ENCODE assay signal across 20 cellular contexts in the genomic region with DNA sequence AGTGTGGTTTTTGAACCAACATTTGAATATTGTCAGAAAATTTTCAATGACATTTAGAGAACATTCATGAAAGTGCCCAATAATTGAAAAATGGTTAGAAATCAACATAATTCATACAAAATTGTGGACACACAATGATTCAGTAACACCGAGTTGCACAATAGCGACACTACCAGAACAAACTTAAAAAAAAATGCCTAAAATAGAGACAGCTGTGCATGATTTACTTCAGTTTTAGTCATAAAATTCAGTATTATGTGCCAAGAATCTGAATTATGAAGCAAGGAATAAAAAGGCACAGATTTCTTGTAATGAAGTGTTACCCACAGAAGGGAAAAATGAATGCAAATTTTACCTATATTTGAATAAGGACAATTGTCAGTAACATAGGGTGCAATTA.
DNase-seq lines count a peak whose midpoint lies in the region; ATAC-seq and TF ChIP-seq lines count a peak whose summit lies in the region.
"Had no signal": no experiment of that assay in that cellular context is flagged by ENCODE, and none has a peak within 500 bp of the region (broad histone marks: within the 10 kb centered on the region; RNA-seq: fewer than 3 reads in every experiment).

No MANE protein-coding gene starts in this region.

- H3K36me3 ChIP-seq in gastroesophageal sphincter = no peaks in the 10 kb centered on the region
- H3K36me3 ChIP-seq: thyroid gland had no signal

- ATAC-seq in gastroesophageal sphincter (peak; percentile 55), HG02970 (IDR thresholded peaks at IDR 0.05; ENCODE audit: low FRiP score, unreplicated experiment) (no peak)
- no peak for ATAC-seq in activated T-cell treated with anti-CD3 and anti-CD28 coated beads, Interleukin-2, amount 50 U/mL, for 72 hours (replicated peaks in 1 of 2)
- ATAC-seq: GM23338 had no signal

- no peak overlapping the region for H3K4me3 ChIP-seq in gastroesophageal sphincter
- H3K4me3 ChIP-seq: GM23338, thyroid gland had no signal

- H3K9me3 ChIP-seq in gastroesophageal sphincter = peaks cover 0 to under 1% (median 0%) of the 10 kb centered on the region in 3 donors
- H3K9me3 ChIP-seq: thyroid gland had no signal

- no peak for TF ChIP-seq CTCF in AG09319 (IDR thresholded peaks at IDR 0.05; ENCODE audit: low read depth, low read length)
- TF ChIP-seq CTCF in gastroesophageal sphincter (IDR thresholded peaks at IDR 0.05) = no peak

- WGBS in gastroesophageal sphincter (ENCODE audit: low coverage in 1 of 2), 2 donors = 19 to 80% methylated on average over 2 of the region's 2 CpGs

- H3K27me3 Mint-ChIP-seq in activated T-cell treated with anti-CD3 and anti-CD28 coated beads, Interleukin-2, amount 50 U/mL, for 72 hours (ENCODE audit: low read depth) = no peaks in the 10 kb centered on the region
- H3K27me3 Mint-ChIP-seq: activated naive CD8-positive, alpha-beta T cell; brain had no signal

- no peaks in the 10 kb centered on the region for H3K36me3 Mint-ChIP-seq in activated T-cell treated with anti-CD3 and anti-CD28 coated beads, Interleukin-2, amount 50 U/mL, for 72 hours (ENCODE audit: insufficient read depth in 2 of 2)
- H3K36me3 Mint-ChIP-seq: activated naive CD8-positive, alpha-beta T cell; brain had no signal

- peaks cover 0 to 8% (median 0%) of the 10 kb centered on the region in 3 donors for H3K4me1 ChIP-seq in gastroesophageal sphincter
- H3K4me1 ChIP-seq: thyroid gland had no signal

- H3K27ac Mint-ChIP-seq in activated T-cell treated with anti-CD3 and anti-CD28 coated beads, Interleukin-2, amount 50 U/mL, for 72 hours = no peak overlapping the region
- H3K27ac Mint-ChIP-seq: activated naive CD8-positive, alpha-beta T cell; activated T-helper 1 cell treated with anti-CD3 and anti-CD28 coated beads, Interleukin-12 subunit alpha, Interleukin-12 subunit beta, Interleukin-2, Interleukin-4 antibody, amounts not matched to agents 30 ng/mL and 10 ng/mL and 1 ng/mL, durations not matched to agents 14 hours and 24 hours and 36 hours; brain; GM23338 had no signal

- no peak for TF ChIP-seq RAD21 in Ishikawa (IDR thresholded peaks at IDR 0.05; ENCODE audit: low read depth)

- no peak overlapping the region for H3K27ac ChIP-seq in gastroesophageal sphincter
- H3K27ac ChIP-seq: thyroid gland had no signal

- H3K9me3 Mint-ChIP-seq in activated T-cell treated with anti-CD3 and anti-CD28 coated beads, Interleukin-2, amount 50 U/mL, for 72 hours = peaks cover 0 to 1% of the 10 kb centered on the region in 2 donors
- H3K9me3 Mint-ChIP-seq: activated T-helper 1 cell treated with anti-CD3 and anti-CD28 coated beads, Interleukin-12 subunit alpha, Interleukin-12 subunit beta, Interleukin-2, Interleukin-4 antibody, amounts not matched to agents 30 ng/mL and 10 ng/mL and 1 ng/mL, durations not matched to agents 14 hours and 24 hours and 36 hours had no signal

- no peak overlapping the region for H3K4me3 Mint-ChIP-seq in activated T-cell treated with anti-CD3 and anti-CD28 coated beads, Interleukin-2, amount 50 U/mL, for 72 hours
- H3K4me3 Mint-ChIP-seq: activated naive CD8-positive, alpha-beta T cell; activated T-helper 1 cell treated with anti-CD3 and anti-CD28 coated beads, Interleukin-12 subunit alpha, Interleukin-12 subunit beta, Interleukin-2, Interleukin-4 antibody, amounts not matched to agents 30 ng/mL and 10 ng/mL and 1 ng/mL, durations not matched to agents 14 hours and 24 hours and 36 hours; brain; GM23338 had no signal

- no peak for TF ChIP-seq POLR2A in gastroesophageal sphincter (IDR thresholded peaks at IDR 0.05)

- TF ChIP-seq EP300 in Ishikawa (IDR thresholded peaks at IDR 0.05; ENCODE audit: borderline replicate concordance) = no peak
- TF ChIP-seq EP300 in gastroesophageal sphincter (IDR thresholded peaks at IDR 0.05) = no peak

- peak; percentile 53 for DNase-seq in AG09319 (ENCODE audit: extremely low read depth, low read depth)
- DNase-seq in amniotic epithelial cell (ENCODE audit: low read depth) = peak; percentile 84
- no peak for DNase-seq in inferior parietal cortex (ENCODE audit: extremely low spot score)
- no peak for DNase-seq in activated T-cell treated with anti-CD3 and anti-CD28 coated beads, Interleukin-2, amount 50 U/mL, for 72 hours
- DNase-seq in activated CD8-positive, alpha-beta memory T cell treated with anti-CD3 and anti-CD28 coated beads, Interleukin-2, amount 50 U/mL, for 4 hours = no peak
- DNase-seq: activated CD4-positive, CD25-positive, alpha-beta regulatory T cell; activated CD8-positive, alpha-beta memory T cell treated with anti-CD3 and anti-CD28 coated beads for 24 hours; dermis blood vessel endothelial cell; NCI-H1436; NCI-H526 treated with DMSO at 0.1 percent for 48 hours; nucleus accumbens; retina; thyroid gland had no signal

- H3K4me1 Mint-ChIP-seq in activated T-cell treated with anti-CD3 and anti-CD28 coated beads, Interleukin-2, amount 50 U/mL, for 72 hours (ENCODE audit: low read depth) = no peaks in the 10 kb centered on the region
- H3K4me1 Mint-ChIP-seq: brain, GM23338 had no signal

- H3K27me3 ChIP-seq in gastroesophageal sphincter = no peaks in the 10 kb centered on the region
- H3K27me3 ChIP-seq: thyroid gland had no signal

TF ChIP-seq in Ishikawa, 13 proteins besides CTCF, POLR2A, EP300 and RAD21:
- TF ChIP-seq, protein P1, sequence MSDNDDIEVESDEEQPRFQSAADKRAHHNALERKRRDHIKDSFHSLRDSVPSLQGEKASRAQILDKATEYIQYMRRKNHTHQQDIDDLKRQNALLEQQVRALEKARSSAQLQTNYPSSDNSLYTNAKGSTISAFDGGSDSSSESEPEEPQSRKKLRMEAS (IDR thresholded peaks at IDR 0.05) = no peak
- peak; percentile 41; the same call in 1 of the 2 replicates for TF ChIP-seq CEBPB (IDR thresholded peaks at IDR 0.05)

Comparison
In these comparisons a context has a peak if more than half of its experiments do, and no peak if none do; other contexts are left out.
1. DNase-seq: peak in AG09319 (single experiment) and amniotic epithelial cell (single experiment); none in inferior parietal cortex (single experiment), activated T-cell treated with anti-CD3 and anti-CD28 coated beads, Interleukin-2, amount 50 U/mL, for 72 hours (0 of 2) and activated CD8-positive, alpha-beta memory T cell treated with anti-CD3 and anti-CD28 coated beads, Interleukin-2, amount 50 U/mL, for 4 hours (single experiment).